2 cellular contexts compared by ENCODE assay signal in the genomic region with DNA sequence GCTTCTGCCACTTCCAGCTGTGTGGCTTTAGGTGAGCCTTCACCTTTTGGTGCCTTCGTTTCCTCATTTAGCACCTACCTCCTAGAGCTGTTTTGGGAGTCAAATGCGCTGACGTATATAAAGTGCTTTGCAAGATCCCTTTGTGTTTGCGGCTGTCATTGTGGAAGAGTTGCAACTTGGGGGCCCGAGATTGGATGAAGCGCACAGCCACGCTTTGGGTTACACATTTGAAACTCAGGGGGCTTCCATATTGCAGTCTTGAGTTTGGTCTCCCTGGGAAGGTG.
TF ChIP-seq lines count a peak whose summit lies in the region.

No MANE protein-coding gene starts in this region.

TF ChIP-seq in H1, 55 proteins besides CTCF, POLR2A, EP300 and RAD21:
- no peak for TF ChIP-seq POLR2AphosphoS5 (IDR thresholded peaks at IDR 0.05; ENCODE audit: low read depth, low read length)
- TF ChIP-seq JUN (IDR thresholded peaks at IDR 0.05; ENCODE audit: low read depth, low read length) = no peak

TF ChIP-seq in HEK293T, 16 proteins besides CTCF, POLR2A, EP300 and RAD21:
- TF ChIP-seq LEF1 (IDR thresholded peaks at IDR 0.05; ENCODE audit: borderline replicate concordance) (no peak), BHLHE40 (IDR thresholded peaks at IDR 0.05; ENCODE audit: borderline replicate concordance) (no peak), SP1 (IDR thresholded peaks at IDR 0.05) (no peak), ELF4 (IDR thresholded peaks at IDR 0.05) (no peak), TARDBP (IDR thresholded peaks at IDR 0.05) (no peak)
TF ChIP-seq in HEK293T: peak in this region for 0.
